ENCODE assay signal across 8 cellular contexts in genomic region chr17:47830396-47830907, GRCh38. TPM values are rescaled to one million over a fixed set of nuclear protein-coding genes. Genes with fewer than 3 reads are reported as not detected.
DNase-seq lines count a peak whose midpoint lies in the region; FAIRE-seq and TF ChIP-seq lines count a peak whose summit lies in the region.

No MANE protein-coding gene starts in this region.

- no peaks in the 10 kb centered on the region for H3K9me3 ChIP-seq in CD4-positive, alpha-beta memory T cell (ENCODE audit: control insufficient read depth in 1 of 2, low read length in 2 of 2)
- H3K9me3 ChIP-seq in PC-9 (ENCODE audit: insufficient read depth, low read depth) (no peaks in the 10 kb centered on the region), endothelial cell of umbilical vein (replicated peaks; ENCODE audit: control insufficient read depth, insufficient read depth, low read length) (no peaks in the 10 kb centered on the region), osteoblast (ENCODE audit: low read depth, low read length) (no peaks in the 10 kb centered on the region)

- no peaks in the 10 kb centered on the region for H3K27me3 ChIP-seq in CD4-positive, alpha-beta memory T cell (ENCODE audit: insufficient read depth, low read length)
- no peaks in the 10 kb centered on the region for H3K27me3 ChIP-seq in PC-9 (ENCODE audit: insufficient read depth, low read depth)
- H3K27me3 ChIP-seq in endothelial cell of umbilical vein (ENCODE audit: control insufficient read depth in 2 of 2, insufficient read depth in 2 of 2, low read length in 2 of 2): no peaks in the 10 kb centered on the region
- no peaks in the 10 kb centered on the region for H3K27me3 ChIP-seq in osteoblast (ENCODE audit: insufficient read depth, low read length)

- DNase-seq in CD4-positive, alpha-beta memory T cell: no peak
- no peak for DNase-seq in PC-9
- DNase-seq in endothelial cell of umbilical vein (ENCODE audit: low read depth, low spot score): no peak
- DNase-seq in osteoblast (ENCODE audit: insufficient read length, low spot score, missing footprints): no peak
- no peak for DNase-seq in putamen (ENCODE audit: low spot score)
- no peak for DNase-seq in T1000 (lab: John Stamatoyannopoulos, UW)
- DNase-seq in AG08396 (ENCODE audit: low spot score): no peak
- DNase-seq in COLO829 (ENCODE audit: low spot score): no peak

- peaks cover 17 to 39% of the 10 kb centered on the region in 2 donors for H3K36me3 Mint-ChIP-seq in CD4-positive, alpha-beta memory T cell

- H4K20me1 ChIP-seq in PC-9 (ENCODE audit: insufficient read depth) (peaks cover 14% of the 10 kb centered on the region), endothelial cell of umbilical vein (replicated peaks; ENCODE audit: control insufficient read depth, extremely low read depth, insufficient read depth, low read length) (no peaks in the 10 kb centered on the region), osteoblast (ENCODE audit: insufficient read depth, low read length) (peaks cover 8% of the 10 kb centered on the region)

- TF ChIP-seq POLR2A in endothelial cell of umbilical vein (IDR thresholded peaks at IDR 0.05; ENCODE audit: low read depth, low read length): no peak

- peak overlapping the region; percentile 87 to 100 for H3K4me3 ChIP-seq in CD4-positive, alpha-beta memory T cell (ENCODE audit: low read length in 2 of 2)
- H3K4me3 ChIP-seq in PC-9: peak overlapping the region; percentile 76
- peak overlapping the region; percentile 58 to 78 (median 71) for H3K4me3 ChIP-seq in endothelial cell of umbilical vein (replicated peaks in 1 of 3; ENCODE audit: insufficient read depth in 1 of 3, low read depth in 1 of 3, low read length in 3 of 3)
- H3K4me3 ChIP-seq in osteoblast (ENCODE audit: insufficient read depth, low read length): peak overlapping the region; percentile 96

- H3K9ac ChIP-seq in endothelial cell of umbilical vein (replicated peaks; ENCODE audit: extremely low read depth, insufficient read depth, low read length): peak overlapping the region; percentile 74

- intact Hi-C loops in CD4-positive, alpha-beta memory T cell (cut with micrococcal nuclease): no loop called here
- intact Hi-C loops in PC-9 (cut with micrococcal nuclease; ENCODE audit: unreplicated experiment) (no loop called here), endothelial cell of umbilical vein (cut with micrococcal nuclease) (loop anchor here (2.0 kb wide), 1 partner anchor 54 kb away; no protein-coding TSS in a partner anchor)

- peak overlapping the region; percentile 86 to 100 (median 98) for H3K27ac Mint-ChIP-seq in CD4-positive, alpha-beta memory T cell

- FAIRE-seq in endothelial cell of umbilical vein (lab: Jason Lieb, UNC): peak; percentile 64

- peak overlapping the region; percentile 99 for H3K4me2 ChIP-seq in PC-9
- H3K4me2 ChIP-seq in endothelial cell of umbilical vein (ENCODE audit: insufficient read depth, low read length): peak overlapping the region; percentile 90
- peak overlapping the region; percentile 100 for H3K4me2 ChIP-seq in osteoblast (ENCODE audit: insufficient read depth, low read length)

- no peak for TF ChIP-seq CTCF in PC-9 (conservative IDR thresholded peaks at IDR 0.05)
- no peak for TF ChIP-seq CTCF in endothelial cell of umbilical vein (IDR thresholded peaks at IDR 0.05; ENCODE audit: extremely low read depth in 1 of 2, insufficient read depth in 1 of 2, low read depth in 1 of 2, low read length in 2 of 2)
- TF ChIP-seq CTCF in osteoblast (IDR thresholded peaks at IDR 0.05; ENCODE audit: extremely low read depth, low read depth, low read length): no peak

- H3K4me1 Mint-ChIP-seq in CD4-positive, alpha-beta memory T cell: peaks cover 33 to 67% (median 45%) of the 10 kb centered on the region in 4 donors

- H3K79me2 ChIP-seq in PC-9 (ENCODE audit: low read depth) (peaks cover 31% of the 10 kb centered on the region), endothelial cell of umbilical vein (ENCODE audit: control insufficient read depth, insufficient read depth, low read length) (peaks cover 14% of the 10 kb centered on the region), osteoblast (ENCODE audit: insufficient read depth, low read length) (peaks cover 31% of the 10 kb centered on the region)

- dilution Hi-C loops in endothelial cell of umbilical vein (cut with MboI; ENCODE audit: extremely low pct_ligation_motif_present, low sequenced_read_pairs): no loop called here

- H3K27ac ChIP-seq in CD4-positive, alpha-beta memory T cell (ENCODE audit: low read depth, low read length): peak overlapping the region; percentile 82
- H3K27ac ChIP-seq in PC-9 (peak overlapping the region; percentile 63), endothelial cell of umbilical vein (ENCODE audit: insufficient read depth, low read depth, low read length) (no peak overlapping the region), osteoblast (ENCODE audit: low read depth, low read length) (peak overlapping the region; percentile 88)

- BruUV-seq in PC-9 (replicated peaks; lab: Mats Ljungman, UMichigan) (no TSS peak), endothelial cell of umbilical vein (replicated peaks; lab: Mats Ljungman, UMichigan) (no TSS peak)

- H3K27me3 Mint-ChIP-seq in CD4-positive, alpha-beta memory T cell: no peaks in the 10 kb centered on the region

- POLR2A ChIA-PET in CD4-positive, alpha-beta memory T cell (lab: Charles Lee; ENCODE audit: partially characterized antibody): interaction anchor here (1.0 to 4.0 kb wide), 9 partner anchors 9 to 1062 kb away, joined by 3 to 69 read pairs (median 10); partner anchors contain the start of genes ATP5MC1, KPNB1, OSBPL7 and SCRN2
- POLR2A ChIA-PET in PC-9 (lab: Charles Lee; ENCODE audit: unreplicated experiment) (interaction anchor here (0.6 kb wide), 1 partner anchor 50 kb away, joined by 3 read pairs; no protein-coding TSS in a partner anchor), endothelial cell of umbilical vein (lab: Charles Lee) (interaction anchor here (1.2 kb wide), 2 partner anchors 8 to 10 kb away, joined by 3 to 5 read pairs; partner anchors contain the start of gene OSBPL7)

- peaks cover 23% of the 10 kb centered on the region for H3K36me3 ChIP-seq in CD4-positive, alpha-beta memory T cell (ENCODE audit: insufficient read depth, low read length)
- H3K36me3 ChIP-seq in PC-9 (ENCODE audit: low read depth) (peaks cover 26% of the 10 kb centered on the region), endothelial cell of umbilical vein (ENCODE audit: control insufficient read depth in 2 of 2, extremely low read depth in 1 of 2, insufficient read depth in 2 of 2, low read length in 2 of 2) (peaks cover 7 to 15% of the 10 kb centered on the region in 2 experiments), osteoblast (ENCODE audit: insufficient read depth, low read length) (peaks cover 25% of the 10 kb centered on the region)

- CTCF ChIA-PET in CD4-positive, alpha-beta memory T cell (lab: Charles Lee; ENCODE audit: partially characterized antibody): interaction anchor here (1.2 to 3.9 kb wide), 5 partner anchors 9 to 763 kb away, joined by 3 to 31 read pairs (median 7); partner anchors contain the start of genes HOXB5, OSBPL7 and SCRN2
- CTCF ChIA-PET in PC-9 (lab: Charles Lee) (no interaction called here), endothelial cell of umbilical vein (lab: Charles Lee) (interaction anchor here (1.4 to 1.7 kb wide), 2 partner anchors 53 to 166 kb away, joined by 3 to 4 read pairs; no protein-coding TSS in a partner anchor)

- H3K9me2 ChIP-seq in PC-9 (ENCODE audit: insufficient read depth): no peaks in the 10 kb centered on the region

- H2AFZ ChIP-seq in PC-9: no peak overlapping the region; the same call in 1 of the 2 replicates
- H2AFZ ChIP-seq in endothelial cell of umbilical vein (ENCODE audit: low read depth, low read length): no peak overlapping the region
- H2AFZ ChIP-seq in osteoblast (ENCODE audit: low read length): no peak overlapping the region

- peaks cover 0 to 2% (median 0%) of the 10 kb centered on the region in 8 donors for H3K9me3 Mint-ChIP-seq in CD4-positive, alpha-beta memory T cell

- no peaks in the 10 kb centered on the region for H3K9me1 ChIP-seq in endothelial cell of umbilical vein (replicated peaks; ENCODE audit: control insufficient read depth, extremely low read depth, insufficient read depth, low read length)

- H3F3A ChIP-seq in PC-9 (ENCODE audit: insufficient read depth, low read depth): peaks cover 41% of the 10 kb centered on the region

- peak overlapping the region; percentile 86 to 98 (median 95) for H3K4me3 Mint-ChIP-seq in CD4-positive, alpha-beta memory T cell

- peaks cover 56% of the 10 kb centered on the region for H3K4me1 ChIP-seq in CD4-positive, alpha-beta memory T cell (ENCODE audit: insufficient read depth, low read length)
- H3K4me1 ChIP-seq in PC-9 (replicated peaks; ENCODE audit: insufficient read depth) (peaks cover 20% of the 10 kb centered on the region), endothelial cell of umbilical vein (ENCODE audit: control insufficient read depth, extremely low read depth, insufficient read depth, low read length) (peaks cover 27% of the 10 kb centered on the region), osteoblast (ENCODE audit: insufficient read depth, low read length) (peaks cover 19% of the 10 kb centered on the region)

RNA-seq across cellular contexts. Expression of gene MRPL10, which starts 0.9 kb away (rescaled TPM):
- 10 to 100 TPM; 39.6 to 41.4 TPM for total RNA-seq in CD4-positive, alpha-beta memory T cell
- 10 to 100 TPM; 45.9 to 69.6 TPM for polyA plus RNA-seq in CD4-positive, alpha-beta memory T cell
- total RNA-seq in PC-9 (2021) (50.1 and 63.8 TPM in 2 replicates), endothelial cell of umbilical vein (38.5 and 43.4 TPM in 2 replicates), osteoblast (32.7 and 35.8 TPM in 2 replicates)
- polyA plus RNA-seq in endothelial cell of umbilical vein: 84.0 and 88.1 TPM in 2 replicates
- polyA plus RNA-seq in endothelial cell of umbilical vein (2011; cell fraction: cytosol; rRNA removed): 61.7 and 64.3 TPM in 2 replicates
- polyA plus RNA-seq in endothelial cell of umbilical vein (2011; cell fraction: nucleus; rRNA removed): 28.5 and 31.6 TPM in 2 replicates
- polyA plus RNA-seq in endothelial cell of umbilical vein (2012): 45.5 and 51.0 TPM in 2 replicates
- polyA minus RNA-seq in endothelial cell of umbilical vein: 64.0 and 68.7 TPM in 2 replicates
- 83.4 TPM for polyA minus RNA-seq in endothelial cell of umbilical vein (2011; cell fraction: cytosol; rRNA and poly(A)+ RNA removed)
- 8.4 and 12.2 TPM in 2 replicates for polyA minus RNA-seq in endothelial cell of umbilical vein (2011; cell fraction: nucleus; rRNA and poly(A)+ RNA removed)

RNA-seq across cellular contexts. Expression of gene LRRC46, which starts 1.0 kb away (rescaled TPM):
- under 1 TPM; 0.23 to 0.69 TPM for total RNA-seq in CD4-positive, alpha-beta memory T cell
- polyA plus RNA-seq in CD4-positive, alpha-beta memory T cell: not detected
- total RNA-seq in PC-9 (2021) (1.5 and 1.9 TPM in 2 replicates), endothelial cell of umbilical vein (0.42 TPM in 1 of 2 replicates, not detected in the other), osteoblast (not detected in 2 replicates)
- polyA plus RNA-seq in endothelial cell of umbilical vein: 0.13 and 0.36 TPM in 2 replicates
- 0.10 and 0.16 TPM in 2 replicates for polyA plus RNA-seq in endothelial cell of umbilical vein (2011; cell fraction: cytosol; rRNA removed)
- polyA plus RNA-seq in endothelial cell of umbilical vein (2011; cell fraction: nucleus; rRNA removed): 0.38 and 0.56 TPM in 2 replicates
- 0.27 and 0.74 TPM in 2 replicates for polyA plus RNA-seq in endothelial cell of umbilical vein (2012)
- 0.53 TPM in 1 of 2 replicates, not detected in the other for polyA minus RNA-seq in endothelial cell of umbilical vein
- polyA minus RNA-seq in endothelial cell of umbilical vein (2011; cell fraction: cytosol; rRNA and poly(A)+ RNA removed): not detected
- polyA minus RNA-seq in endothelial cell of umbilical vein (2011; cell fraction: nucleus; rRNA and poly(A)+ RNA removed): not detected in 2 replicates

RNA-seq across cellular contexts. Expression of gene OSBPL7, which starts 8.9 kb away (rescaled TPM):
- 10 to 100 TPM; 46.5 to 50.4 TPM for total RNA-seq in CD4-positive, alpha-beta memory T cell
- 1 to 10 TPM; 1.6 to 7.9 TPM for polyA plus RNA-seq in CD4-positive, alpha-beta memory T cell
- 32.2 and 35.9 TPM in 2 replicates for total RNA-seq in PC-9 (2021)
- total RNA-seq in endothelial cell of umbilical vein: 26.7 and 29.1 TPM in 2 replicates
- 16.2 and 19.2 TPM in 2 replicates for polyA plus RNA-seq in endothelial cell of umbilical vein
- 6.3 and 9.4 TPM in 2 replicates for polyA plus RNA-seq in endothelial cell of umbilical vein (2011; cell fraction: cytosol; rRNA removed)
- polyA plus RNA-seq in endothelial cell of umbilical vein (2011; cell fraction: nucleus; rRNA removed): 114 and 121 TPM in 2 replicates
- polyA plus RNA-seq in endothelial cell of umbilical vein (2012): 14.8 and 18.8 TPM in 2 replicates
- polyA minus RNA-seq in endothelial cell of umbilical vein: 16.9 and 17.6 TPM in 2 replicates
- polyA minus RNA-seq in endothelial cell of umbilical vein (2011; cell fraction: cytosol; rRNA and poly(A)+ RNA removed): 3.6 TPM
- polyA minus RNA-seq in endothelial cell of umbilical vein (2011; cell fraction: nucleus; rRNA and poly(A)+ RNA removed): 25.0 and 35.9 TPM in 2 replicates
- total RNA-seq in osteoblast: 8.0 and 8.3 TPM in 2 replicates

RNA-seq across cellular contexts. Expression of gene SCRN2, which starts 10.6 kb away (rescaled TPM):
- total RNA-seq in CD4-positive, alpha-beta memory T cell: 10 to 100 TPM; 26.4 to 30.5 TPM
- 10 to 100 TPM; 15.7 to 19.5 TPM for polyA plus RNA-seq in CD4-positive, alpha-beta memory T cell
- total RNA-seq in PC-9 (2021): 31.7 and 43.9 TPM in 2 replicates
- total RNA-seq in endothelial cell of umbilical vein: 31.1 and 31.7 TPM in 2 replicates
- polyA plus RNA-seq in endothelial cell of umbilical vein: 47.6 and 48.9 TPM in 2 replicates
- polyA plus RNA-seq in endothelial cell of umbilical vein (2011; cell fraction: cytosol; rRNA removed): 21.4 and 35.5 TPM in 2 replicates
- 151 and 171 TPM in 2 replicates for polyA plus RNA-seq in endothelial cell of umbilical vein (2011; cell fraction: nucleus; rRNA removed)
- 22.6 and 30.7 TPM in 2 replicates for polyA plus RNA-seq in endothelial cell of umbilical vein (2012)
- 18.8 and 32.5 TPM in 2 replicates for polyA minus RNA-seq in endothelial cell of umbilical vein
- 12.2 TPM for polyA minus RNA-seq in endothelial cell of umbilical vein (2011; cell fraction: cytosol; rRNA and poly(A)+ RNA removed)
- 24.3 and 24.7 TPM in 2 replicates for polyA minus RNA-seq in endothelial cell of umbilical vein (2011; cell fraction: nucleus; rRNA and poly(A)+ RNA removed)
- total RNA-seq in osteoblast: 41.0 and 42.7 TPM in 2 replicates

RNA-seq across cellular contexts. Expression of gene SP6, which starts 20.5 kb away (rescaled TPM):
- not detected for total RNA-seq in CD4-positive, alpha-beta memory T cell
- polyA plus RNA-seq in CD4-positive, alpha-beta memory T cell: not detected
- total RNA-seq in PC-9 (2021) (13.3 and 14.9 TPM in 2 replicates), endothelial cell of umbilical vein (0.90 and 1.3 TPM in 2 replicates), osteoblast (under 0.01 TPM in 2 replicates)
- 0.11 and 0.13 TPM in 2 replicates for polyA plus RNA-seq in endothelial cell of umbilical vein
- polyA plus RNA-seq in endothelial cell of umbilical vein (2011; cell fraction: cytosol; rRNA removed): 0.06 TPM in 2 replicates
- 0.07 and 0.10 TPM in 2 replicates for polyA plus RNA-seq in endothelial cell of umbilical vein (2011; cell fraction: nucleus; rRNA removed)
- 0.29 and 0.35 TPM in 2 replicates for polyA plus RNA-seq in endothelial cell of umbilical vein (2012)
- polyA minus RNA-seq in endothelial cell of umbilical vein: 0.06 and 0.10 TPM in 2 replicates
- polyA minus RNA-seq in endothelial cell of umbilical vein (2011; cell fraction: cytosol; rRNA and poly(A)+ RNA removed): 0.20 TPM
- 0.14 TPM in 1 of 2 replicates, not detected in the other for polyA minus RNA-seq in endothelial cell of umbilical vein (2011; cell fraction: nucleus; rRNA and poly(A)+ RNA removed)
